Comparison of ENCODE assay signal across 8 cellular contexts in the genomic region with DNA sequence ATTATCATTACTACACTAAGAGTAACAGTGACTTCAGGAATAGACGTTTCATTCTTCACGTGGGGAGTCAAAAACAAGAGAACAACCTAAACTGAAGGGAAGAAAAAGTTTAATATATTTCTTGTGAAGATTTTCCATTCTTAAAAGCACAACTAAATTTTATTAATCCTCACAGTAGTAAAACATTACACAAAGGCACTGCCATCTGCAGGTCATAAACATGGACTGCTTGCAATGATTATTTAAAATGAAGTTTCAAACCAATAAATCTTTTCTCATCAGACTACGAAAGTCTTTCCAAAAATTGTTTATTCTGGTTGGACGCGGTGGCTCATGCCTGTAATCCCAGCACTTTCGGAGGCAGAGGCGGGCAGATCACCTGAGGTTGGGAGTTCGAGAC. TPM values are rescaled to one million over a fixed set of nuclear protein-coding genes. Genes with fewer than 3 reads are reported as not detected.
DNase-seq lines count a peak whose midpoint lies in the region; ATAC-seq, FAIRE-seq and TF ChIP-seq lines count a peak whose summit lies in the region.

No MANE protein-coding gene starts in this region.

- H3K4me3 Mint-ChIP-seq in endothelial cell (ENCODE audit: unreplicated experiment) = no peak overlapping the region

- H3K4me3 ChIP-seq in choroid plexus epithelial cell (ENCODE audit: low read depth, low read length) (no peak overlapping the region), parathyroid adenoma (ENCODE audit: low read depth, low read length) (no peak overlapping the region)

- ATAC-seq in HG03280 (IDR thresholded peaks at IDR 0.05; ENCODE audit: unreplicated experiment) = no peak

- DNase-seq in MV-4-11 (lab: John Stamatoyannopoulos, UW) (peak; percentile 8), choroid plexus epithelial cell (ENCODE audit: low read depth) (peak; percentile 53), endothelial cell (ENCODE audit: low spot score) (no peak), D341Med (ENCODE audit: low spot score) (no peak), NCI-H1105 treated with DMSO at 0.1 percent for 48 hours (lab: John Stamatoyannopoulos, UW) (no peak)

- H3K27ac Mint-ChIP-seq in endothelial cell (ENCODE audit: unreplicated experiment) = no peak overlapping the region

- no peaks in the 10 kb centered on the region for H3K9me3 ChIP-seq in parathyroid adenoma (ENCODE audit: control insufficient read depth, low read length)

- peak; percentile 55 for TF ChIP-seq CTCF in choroid plexus epithelial cell (conservative IDR thresholded peaks at IDR 0.05; ENCODE audit: low read depth, low read length)
- peak; percentile 37 for TF ChIP-seq CTCF in parathyroid adenoma (IDR thresholded peaks at IDR 0.05)
- no peak for TF ChIP-seq CTCF in endothelial cell (IDR thresholded peaks at IDR 0.05; ENCODE audit: unreplicated experiment)

- H3K27me3 Mint-ChIP-seq in endothelial cell (ENCODE audit: unreplicated experiment) = no peaks in the 10 kb centered on the region

- no peaks in the 10 kb centered on the region for H3K36me3 ChIP-seq in parathyroid adenoma (ENCODE audit: control insufficient read depth, insufficient read depth, low read length)

- peaks cover 34% of the 10 kb centered on the region for H3K4me1 ChIP-seq in parathyroid adenoma

- H3K27ac ChIP-seq in parathyroid adenoma = no peak overlapping the region

- no peak overlapping the region for H2AFZ ChIP-seq in parathyroid adenoma

- H3K9me3 Mint-ChIP-seq in endothelial cell (ENCODE audit: unreplicated experiment) = no peaks in the 10 kb centered on the region

- peak; percentile 15 for FAIRE-seq in G401.6 (lab: Jason Lieb, UNC)

- H3K4me1 Mint-ChIP-seq in endothelial cell (ENCODE audit: unreplicated experiment) = peaks cover 27% of the 10 kb centered on the region

- no peak overlapping the region for H3K9ac ChIP-seq in parathyroid adenoma

- H3K4me2 ChIP-seq in parathyroid adenoma (ENCODE audit: low read length) = no peak overlapping the region

- peaks cover 3% of the 10 kb centered on the region for H3K36me3 Mint-ChIP-seq in endothelial cell (ENCODE audit: low read depth, unreplicated experiment)

- H3K79me2 ChIP-seq in parathyroid adenoma = peaks cover 70% of the 10 kb centered on the region

- H3K27me3 ChIP-seq in parathyroid adenoma (ENCODE audit: control insufficient read depth, insufficient read depth, low read length) = no peaks in the 10 kb centered on the region

RNA-seq across cellular contexts. Expression of gene NCOA5, which starts 2.6 kb away (rescaled TPM):
- 34.9 TPM for total RNA-seq in endothelial cell (ENCODE audit: unreplicated experiment)

RNA-seq across cellular contexts. Expression of gene CD40, which starts 31.0 kb away (rescaled TPM):
- 69.4 TPM for total RNA-seq in endothelial cell (ENCODE audit: unreplicated experiment)

RNA-seq across cellular contexts. Expression of gene SLC12A5, which starts 58.1 kb away (rescaled TPM):
- total RNA-seq in endothelial cell (ENCODE audit: unreplicated experiment) = 8.8 TPM

Comparison
In these comparisons a context has a peak if more than half of its experiments do, and no peak if none do; other contexts are left out.
1. DNase-seq: peak in MV-4-11 (single experiment) and choroid plexus epithelial cell (single experiment); none in endothelial cell (single experiment), D341Med (single experiment) and NCI-H1105 treated with DMSO at 0.1 percent for 48 hours (single experiment).